9 cellular contexts compared by ENCODE assay signal in genomic region chr6:56772737-56773184, GRCh38.
DNase-seq lines count a peak whose midpoint lies in the region; ATAC-seq and TF ChIP-seq lines count a peak whose summit lies in the region.
"Had no signal": no experiment of that assay in that cellular context is flagged by ENCODE, and none has a peak within 500 bp of the region (broad histone marks: within the 10 kb centered on the region; RNA-seq: fewer than 3 reads in every experiment).

No MANE protein-coding gene starts in this region.

- H3K27me3 Mint-ChIP-seq in stimulated activated naive CD8-positive, alpha-beta T cell treated with anti-CD3 and anti-CD28 coated beads, Interleukin-15, amount 100 ng/mL, for 72 hours, result no peaks in the 10 kb centered on the region

- no peaks in the 10 kb centered on the region for H3K4me1 Mint-ChIP-seq in stimulated activated naive CD8-positive, alpha-beta T cell treated with anti-CD3 and anti-CD28 coated beads, Interleukin-15, amount 100 ng/mL, for 72 hours

- peak; percentile 50 for DNase-seq in AG09309 (ENCODE audit: low read depth)
- DNase-seq in brain microvascular endothelial cell, result peak; percentile 76
- peak; percentile 42 for DNase-seq in kidney glomerular epithelial cell (lab: John Stamatoyannopoulos, UW)
- no peak for DNase-seq in activated T-cell treated with anti-CD3 and anti-CD28 coated beads, Interleukin-2, amount 50 U/mL, for 48 hours
- DNase-seq in stimulated activated naive CD8-positive, alpha-beta T cell treated with anti-CD3 and anti-CD28 coated beads, Interleukin-15, amount 100 ng/mL, for 72 hours, result no peak
- DNase-seq in NCI-H1417 treated with DMSO at 0.1 percent for 48 hours (lab: John Stamatoyannopoulos, UW), result no peak
- DNase-seq: stimulated activated CD4-positive, alpha-beta T cell treated with anti-CD3 and anti-CD28 coated beads, Interleukin-4, amount 100 ng/mL, for 24 hours had no signal

- peak; percentile 50 for ATAC-seq in HG02870 (IDR thresholded peaks at IDR 0.05; ENCODE audit: unreplicated experiment)
- ATAC-seq in HG03565 (IDR thresholded peaks at IDR 0.05; ENCODE audit: unreplicated experiment), result no peak
- no peak for ATAC-seq in stimulated activated naive CD8-positive, alpha-beta T cell treated with anti-CD3 and anti-CD28 coated beads, Interleukin-15, amount 100 ng/mL, for 72 hours

- H3K27me3 ChIP-seq in brain microvascular endothelial cell (replicated peaks), result no peaks in the 10 kb centered on the region

- peak overlapping the region; percentile 7 for H3K27ac ChIP-seq in brain microvascular endothelial cell

- no peak overlapping the region for H3K4me3 Mint-ChIP-seq in stimulated activated naive CD8-positive, alpha-beta T cell treated with anti-CD3 and anti-CD28 coated beads, Interleukin-15, amount 100 ng/mL, for 72 hours

- TF ChIP-seq CTCF in AG09309 (IDR thresholded peaks at IDR 0.05; ENCODE audit: control insufficient read depth, insufficient read depth, low read depth, low read length, missing control alignments), result no peak
- peak; percentile 16 for TF ChIP-seq CTCF in brain microvascular endothelial cell (IDR thresholded peaks at IDR 0.05; ENCODE audit: low read depth, low read length, missing control alignments)

- in situ Hi-C loops in brain microvascular endothelial cell (cut with HindIII; ENCODE audit: low pct_ligation_motif_present, low sequenced_read_pairs), result no loop called here

- H3K27ac Mint-ChIP-seq in stimulated activated naive CD8-positive, alpha-beta T cell treated with anti-CD3 and anti-CD28 coated beads, Interleukin-15, amount 100 ng/mL, for 72 hours, result no peak overlapping the region

- no peak overlapping the region for H3K4me3 ChIP-seq in AG09309 (ENCODE audit: control insufficient read depth, low read depth, low read length)
- no peak overlapping the region for H3K4me3 ChIP-seq in brain microvascular endothelial cell (ENCODE audit: low read depth, low read length)

- H3K36me3 ChIP-seq in brain microvascular endothelial cell (replicated peaks), result no peaks in the 10 kb centered on the region

- peaks cover 0 to 6% of the 10 kb centered on the region in 2 donors for H3K9me3 Mint-ChIP-seq in stimulated activated naive CD8-positive, alpha-beta T cell treated with anti-CD3 and anti-CD28 coated beads, Interleukin-15, amount 100 ng/mL, for 72 hours

Comparison
In these comparisons a context has a peak if more than half of its experiments do, and no peak if none do; other contexts are left out.
1. DNase-seq: peak in AG09309 (single experiment), brain microvascular endothelial cell (single experiment) and kidney glomerular epithelial cell (single experiment); none in activated T-cell treated with anti-CD3 and anti-CD28 coated beads, Interleukin-2, amount 50 U/mL, for 48 hours (0 of 2), stimulated activated naive CD8-positive, alpha-beta T cell treated with anti-CD3 and anti-CD28 coated beads, Interleukin-15, amount 100 ng/mL, for 72 hours (0 of 2) and NCI-H1417 treated with DMSO at 0.1 percent for 48 hours (single experiment).